In genomic region chr16:80804061-80804450, GRCh38 we compare ENCODE assay signal across 8 cellular contexts. TPM values are rescaled to one million over a fixed set of nuclear protein-coding genes. Genes with fewer than 3 reads are reported as not detected.
DNase-seq lines count a peak whose midpoint lies in the region; ATAC-seq and TF ChIP-seq lines count a peak whose summit lies in the region.

No MANE protein-coding gene starts in this region.

- H3K27me3 ChIP-seq in liver (ENCODE audit: control insufficient read depth in 4 of 4, insufficient read depth in 4 of 4, low read length in 3 of 4) = no peaks in the 10 kb centered on the region

- peak overlapping the region; percentile 89 for H3K4me3 Mint-ChIP-seq in WTC11

- H3K9me3 Mint-ChIP-seq in WTC11 = 0 out of 2 replicates have a peak, but pooled peaks cover 7% of the 10 kb centered on the region

- H3K9ac ChIP-seq in liver (ENCODE audit: low read depth in 1 of 2, low read length in 2 of 2) = no peak overlapping the region

- H3K4me1 ChIP-seq in liver (ENCODE audit: control insufficient read depth in 4 of 4, insufficient read depth in 4 of 4, low read length in 3 of 4) = peaks cover 2 to 5% (median 3%) of the 10 kb centered on the region in 4 donors

- no peaks in the 10 kb centered on the region for H3K9me3 ChIP-seq in liver (ENCODE audit: control insufficient read depth in 4 of 4, low read length in 3 of 4)

- H3K4me3 ChIP-seq in AG04449 (ENCODE audit: low read depth, low read length) = peak overlapping the region; percentile 79
- H3K4me3 ChIP-seq in liver (ENCODE audit: low read depth in 1 of 3, low read length in 3 of 3) = peak overlapping the region; percentile 46 to 93 (median 84)

- POLR2A ChIA-PET in AG04449 (lab: Yijun Ruan, JAX) = interaction anchor here (1.0 kb wide), 1 partner anchor 8 kb away, joined by 3 read pairs; no protein-coding TSS in a partner anchor
- POLR2A ChIA-PET in WTC11 (lab: Charles Lee) = no interaction called here

- TF ChIP-seq CTCF in AG04449 (IDR thresholded peaks at IDR 0.05; ENCODE audit: insufficient read depth, low read length, missing control alignments) = no peak
- TF ChIP-seq CTCF in WTC11 (IDR thresholded peaks at IDR 0.05) = no peak
- TF ChIP-seq CTCF in liver (IDR thresholded peaks at IDR 0.05; ENCODE audit: low read depth, low read length, missing input control) = no peak

- peaks cover 46% of the 10 kb centered on the region for H3K27me3 Mint-ChIP-seq in WTC11 (ENCODE audit: low read depth)

- no peak overlapping the region for H3K27ac Mint-ChIP-seq in WTC11

- ATAC-seq in GM19025 (IDR thresholded peaks at IDR 0.05; ENCODE audit: low read depth, unreplicated experiment) (peak; percentile 32), HG03457 (IDR thresholded peaks at IDR 0.05; ENCODE audit: unreplicated experiment) (peak; percentile 20), WTC11 (peak; percentile 31)

- H3K36me3 ChIP-seq in liver (ENCODE audit: control insufficient read depth in 4 of 4, insufficient read depth in 3 of 4, low read depth in 1 of 4, low read length in 3 of 4) = no peaks in the 10 kb centered on the region

- under 1% methylated on average over 62 of the region's 62 CpGs for WGBS in liver

- no peaks in the 10 kb centered on the region for H3K4me1 Mint-ChIP-seq in WTC11

- DNase-seq in AG04449 (ENCODE audit: low read depth, low spot score) (peak; percentile 2), WTC11 (ENCODE audit: low spot score) (peak; percentile 29), cerebellar cortex (ENCODE audit: low spot score) (peak; percentile 41), NCI-H187 (lab: John Stamatoyannopoulos, UW) (no peak)
- peak; percentile 42 to 58 for DNase-seq in stimulated activated CD4-positive, alpha-beta T cell treated with anti-CD3 and anti-CD28 coated beads, Interleukin-4, amount 100 ng/mL, for 48 hours (ENCODE audit: low read depth in 2 of 2)

- H3K27ac ChIP-seq in liver (ENCODE audit: low read depth in 1 of 2, low read length in 2 of 2) = peak overlapping the region; percentile 56

- H3K36me3 Mint-ChIP-seq in WTC11 = no peaks in the 10 kb centered on the region

- no peak for TF ChIP-seq RAD21 in liver (IDR thresholded peaks at IDR 0.05)

- CTCF ChIA-PET in AG04449 (lab: Yijun Ruan, JAX) (no interaction called here), WTC11 (lab: Charles Lee) (no interaction called here)

TF ChIP-seq in WTC11, 78 proteins besides CTCF, POLR2A, EP300 and RAD21:
- TF ChIP-seq, protein P1, sequence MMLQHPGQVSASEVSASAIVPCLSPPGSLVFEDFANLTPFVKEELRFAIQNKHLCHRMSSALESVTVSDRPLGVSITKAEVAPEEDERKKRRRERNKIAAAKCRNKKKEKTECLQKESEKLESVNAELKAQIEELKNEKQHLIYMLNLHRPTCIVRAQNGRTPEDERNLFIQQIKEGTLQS (CRISPR knock-in tag; conservative IDR thresholded peaks at IDR 0.05) = no peak
- TF ChIP-seq FOXP1 (CRISPR knock-in tag; IDR thresholded peaks at IDR 0.05; ENCODE audit: borderline replicate concordance) = 0 out of 2 replicates have a peak, but pooled peaks have one; percentile 26
- TF ChIP-seq, protein P2, sequence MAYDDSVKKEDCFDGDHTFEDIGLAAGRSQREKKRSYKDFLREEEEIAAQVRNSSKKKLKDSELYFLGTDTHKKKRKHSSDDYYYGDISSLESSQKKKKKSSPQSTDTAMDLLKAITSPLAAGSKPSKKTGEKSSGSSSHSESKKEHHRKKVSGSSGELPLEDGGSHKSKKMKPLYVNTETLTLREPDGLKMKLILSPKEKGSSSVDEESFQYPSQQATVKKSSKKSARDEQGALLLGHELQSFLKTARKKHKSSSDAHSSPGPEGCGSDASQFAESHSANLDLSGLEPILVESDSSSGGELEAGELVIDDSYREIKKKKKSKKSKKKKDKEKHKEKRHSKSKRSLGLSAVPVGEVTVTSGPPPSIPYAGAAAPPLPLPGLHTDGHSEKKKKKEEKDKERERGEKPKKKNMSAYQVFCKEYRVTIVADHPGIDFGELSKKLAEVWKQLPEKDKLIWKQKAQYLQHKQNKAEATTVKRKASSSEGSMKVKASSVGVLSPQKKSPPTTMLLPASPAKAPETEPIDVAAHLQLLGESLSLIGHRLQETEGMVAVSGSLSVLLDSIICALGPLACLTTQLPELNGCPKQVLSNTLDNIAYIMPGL (CRISPR knock-in tag; IDR thresholded peaks at IDR 0.05) = 0 out of 2 replicates have a peak, but pooled peaks have one; percentile 4

TF ChIP-seq in liver, 16 proteins besides CTCF, POLR2A, EP300 and RAD21:
- TF ChIP-seq GABPA (IDR thresholded peaks at IDR 0.05 in 1 of 2, conservative IDR thresholded peaks at IDR 0.05 in 1 of 2) (no peak), YY1 (IDR thresholded peaks at IDR 0.05) (no peak), HNF4A (conservative IDR thresholded peaks at IDR 0.05) (no peak), ZBTB33 (IDR thresholded peaks at IDR 0.05) (no peak), NR2F2 (IDR thresholded peaks at IDR 0.05) (no peak), FOXA2 (IDR thresholded peaks at IDR 0.05) (no peak), JUND (IDR thresholded peaks at IDR 0.05) (no peak), FOXA1 (IDR thresholded peaks at IDR 0.05) (no peak), EGR1 (IDR thresholded peaks at IDR 0.05; ENCODE audit: low read depth in 2 of 2) (no peak), SP1 (IDR thresholded peaks at IDR 0.05) (no peak), RXRA (IDR thresholded peaks at IDR 0.05) (no peak)
- TF ChIP-seq, protein P1 (IDR thresholded peaks at IDR 0.05) = no peak

RNA-seq across cellular contexts. Expression of gene CDYL2, which starts 0.3 kb away (rescaled TPM):
- total RNA-seq in WTC11 (2021) (4.3 to 8.2 TPM (median 5.4 TPM) in 3 replicates), liver (1 to 10 TPM in 1 of 2 donors, under 1 TPM in 1; 0.84 to 4.1 TPM)
- polyA plus RNA-seq in liver = 1 to 10 TPM; 1.6 to 3.1 TPM

Comparison
In these comparisons a context has a peak if more than half of its experiments do, and no peak if none do; other contexts are left out.
1. DNase-seq: peak in AG04449 (single experiment), WTC11 (single experiment), cerebellar cortex (single experiment) and stimulated activated CD4-positive, alpha-beta T cell treated with anti-CD3 and anti-CD28 coated beads, Interleukin-4, amount 100 ng/mL, for 48 hours (2 of 2); none in NCI-H187 (0 of 2).
2. Peak in every context shown above with its lines, with median percentiles within 50 percentile points of each other: ATAC-seq.